Comparison of ENCODE assay signal across 8 cellular contexts in the genomic region with DNA sequence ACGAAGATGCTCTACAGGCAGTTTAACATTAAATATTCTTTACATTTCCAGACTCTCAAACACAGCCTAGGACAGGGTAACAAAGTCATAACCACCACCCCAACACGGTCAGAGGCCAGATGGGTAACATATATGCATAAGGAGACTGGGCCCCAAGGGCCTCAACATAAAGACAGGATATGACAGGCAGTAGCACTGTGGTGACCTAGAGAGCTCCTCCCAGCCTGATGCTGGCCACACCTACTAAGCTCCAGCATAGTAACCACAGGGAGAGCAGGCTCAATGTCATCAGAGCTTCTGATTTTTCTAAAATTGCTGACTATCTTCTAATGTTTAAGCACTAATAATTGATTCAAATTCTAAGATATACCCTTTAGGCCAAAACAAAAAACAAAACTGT. TPM values are rescaled to one million over a fixed set of nuclear protein-coding genes. Genes with fewer than 3 reads are reported as not detected.
A peak's percentile ranks its signal among the peaks of the same experiment; 100 is the strongest.
DNase-seq lines count a peak whose midpoint lies in the region; ATAC-seq and TF ChIP-seq lines count a peak whose summit lies in the region.

No MANE protein-coding gene starts in this region.

- WGBS in mesendoderm (ENCODE audit: extremely low coverage, insufficient coverage, low lambda C conversion rate), result no CpG with 5 or more reads among the region's 2 CpGs

- no peak overlapping the region for H2BK15ac ChIP-seq in mesendoderm (replicated peaks; ENCODE audit: low read depth)

- H3K27ac ChIP-seq in mesendoderm (ENCODE audit: low read depth, low read length), result no peak overlapping the region
- H3K27ac ChIP-seq in left lung, result no peak overlapping the region

- H3K79me1 ChIP-seq in mesendoderm (ENCODE audit: low read length), result no peaks in the 10 kb centered on the region

- H3K79me2 ChIP-seq in mesendoderm (ENCODE audit: control insufficient read depth, insufficient read depth, low read length), result no peaks in the 10 kb centered on the region

- no peak overlapping the region for H2BK120ac ChIP-seq in mesendoderm (ENCODE audit: low read depth, low read length)

- no peak overlapping the region for H2BK5ac ChIP-seq in mesendoderm (ENCODE audit: low read length)

- H3K36me3 ChIP-seq in mesendoderm (ENCODE audit: control insufficient read depth, insufficient read depth, low read length), result no peaks in the 10 kb centered on the region
- no peaks in the 10 kb centered on the region for H3K36me3 ChIP-seq in left lung

- H3K4ac ChIP-seq in mesendoderm (ENCODE audit: low read depth, low read length), result no peak overlapping the region

- no peak for TF ChIP-seq POLR2A in NB4 (IDR thresholded peaks at IDR 0.05; ENCODE audit: extremely low read depth, insufficient read length)

- TF ChIP-seq CTCF in NB4 (IDR thresholded peaks at IDR 0.05; ENCODE audit: low read depth, low read length) (no peak), left lung (IDR thresholded peaks at IDR 0.05) (no peak)

- H4K5ac ChIP-seq in mesendoderm (ENCODE audit: low read length), result no peak overlapping the region

- H3K4me1 ChIP-seq in mesendoderm (ENCODE audit: control insufficient read depth, low read depth, low read length) (peaks cover 3% of the 10 kb centered on the region), left lung (no peaks in the 10 kb centered on the region)

- no peak overlapping the region for H4K8ac ChIP-seq in mesendoderm (ENCODE audit: low read depth, low read length)

- intact Hi-C loops in left lung (cut with DNase I), result loop anchor here in 1 of 2 donors (10.0 kb wide), 1 partner anchor 524 kb away; no protein-coding TSS in a partner anchor

- H3K4me3 ChIP-seq in NB4 (ENCODE audit: low read depth, low read length) (no peak overlapping the region), mesendoderm (ENCODE audit: low read length) (no peak overlapping the region), left lung (no peak overlapping the region)

- H3K18ac ChIP-seq in mesendoderm (ENCODE audit: low read length), result no peak overlapping the region

- H3K27me3 ChIP-seq in mesendoderm (ENCODE audit: insufficient read depth, low read length, poor library complexity) (no peaks in the 10 kb centered on the region), left lung (no peaks in the 10 kb centered on the region)

- H3K4me2 ChIP-seq in mesendoderm (ENCODE audit: low read length), result no peak overlapping the region

- H3K23ac ChIP-seq in mesendoderm (ENCODE audit: low read length), result no peak overlapping the region

- no peak overlapping the region for H3K9ac ChIP-seq in mesendoderm (ENCODE audit: low read length)

- ATAC-seq in GM18909 (IDR thresholded peaks at IDR 0.05; ENCODE audit: poor library complexity, unreplicated experiment) (peak; percentile 90), HG02571 (IDR thresholded peaks at IDR 0.05; ENCODE audit: unreplicated experiment) (peak; percentile 79), left lung (no peak)

- no peaks in the 10 kb centered on the region for H3K9me3 ChIP-seq in left lung

- H3K56ac ChIP-seq in mesendoderm (ENCODE audit: low read length), result no peak overlapping the region

- in situ Hi-C loops in ACHN (cut with HindIII; ENCODE audit: low pct_ligation_motif_present, low pct_unique_long_range_greater_than_20kb, low sequenced_read_pairs), result no loop called here

- peak; percentile 20 for DNase-seq in NB4 (ENCODE audit: low read depth)
- peak; percentile 43 for DNase-seq in mesendoderm
- no peak for DNase-seq in NCI-H446 (lab: John Stamatoyannopoulos, UW)
- no peak for DNase-seq in ACHN
- no peak for DNase-seq in NCI-H128 (lab: John Stamatoyannopoulos, UW; ENCODE audit: unreplicated experiment)
- no peak for DNase-seq in left lung

- H2AK5ac ChIP-seq in mesendoderm (ENCODE audit: low read length), result no peak overlapping the region

RNA-seq across cellular contexts. Expression of a gene that starts 21.7 kb away (rescaled TPM):
- not detected for polyA plus RNA-seq in mesendoderm (2013, experiment 1 of 2)
- not detected for polyA plus RNA-seq in mesendoderm (2013, experiment 2 of 2)
- not detected for total RNA-seq in left lung

Comparison
In these comparisons a context has a peak if more than half of its experiments do, and no peak if none do; other contexts are left out.
1. DNase-seq: peak in NB4 (single experiment) and mesendoderm (single experiment); none in NCI-H446 (0 of 2), ACHN (single experiment), NCI-H128 (single experiment) and left lung (0 of 2).